9 cellular contexts compared by ENCODE assay signal in genomic region chrX:107712231-107713204, GRCh38.
DNase-seq lines count a peak whose midpoint lies in the region; ATAC-seq and TF ChIP-seq lines count a peak whose summit lies in the region.
"Had no signal": no experiment of that assay in that cellular context is flagged by ENCODE, and none has a peak within 500 bp of the region (broad histone marks: within the 10 kb centered on the region; RNA-seq: fewer than 3 reads in every experiment).

No MANE protein-coding gene starts in this region.

- peaks cover 0 to 29% of the 10 kb centered on the region in 2 experiments; a peak in 1 of 3 replicates for H3K36me3 ChIP-seq in HEK293 (ENCODE audit: control insufficient read depth in 2 of 2, insufficient read depth in 1 of 2, low read length in 2 of 2)

- CTCF ChIA-PET in HEK293 (lab: Yijun Ruan, JAX), result interaction anchor here (0.5 to 13.0 kb wide), 5 partner anchors 12 to 174 kb away, joined by 3 to 161 read pairs (median 3); no protein-coding TSS in a partner anchor

- intact Hi-C loops in Right ventricle myocardium superior (cut with DNase I), result loop anchor here (5.0 kb wide), 1 partner anchor 35 kb away; no protein-coding TSS in a partner anchor

- no peak for ATAC-seq in activated naive CD4-positive, alpha-beta T cell treated with anti-CD3 and anti-CD28 coated beads, Interleukin-2, amount 50 U/mL, for 72 hours
- peak; percentile 3 for ATAC-seq in Right ventricle myocardium superior (ENCODE audit: poor library complexity)

- no peak for TF ChIP-seq CTCF in HEK293 (tag by site-specific recombination; IDR thresholded peaks at IDR 0.05)

- peaks cover 12% of the 10 kb centered on the region for H3K4me1 ChIP-seq in HEK293 (ENCODE audit: control insufficient read depth, insufficient read depth, low read length)

- POLR2A ChIA-PET in HEK293 (lab: Yijun Ruan, JAX), result interaction anchor here (1.0 to 3.0 kb wide), 5 partner anchors 14 to 84 kb away, joined by 3 to 13 read pairs (median 3); partner anchors contain the start of gene PRPS1

- peak overlapping the region; percentile 24; the same call in 1 of the 2 replicates for H3K27ac ChIP-seq in HEK293 (ENCODE audit: extremely low read depth, low read depth, low read length)
- H3K27ac ChIP-seq in skin epidermis, result peak overlapping the region in 17 of 21 experiments; percentile 23 to 91 (median 77)

- peaks cover 11% of the 10 kb centered on the region in 2 donors for H3K36me3 Mint-ChIP-seq in activated naive CD4-positive, alpha-beta T cell treated with anti-CD3 and anti-CD28 coated beads, Interleukin-2, amount 50 U/mL, for 72 hours

- H3K4me3 ChIP-seq in HEK293 (ENCODE audit: low read depth, low read length) (no peak overlapping the region), skin epidermis (no peak overlapping the region)

- DNase-seq in activated naive CD4-positive, alpha-beta T cell treated with anti-CD3 and anti-CD28 coated beads, Interleukin-2, amount 50 U/mL, for 72 hours (ENCODE audit: low spot score in 2 of 2), result no peak
- no peak for DNase-seq in Right ventricle myocardium superior
- DNase-seq in NCI-H2029 treated with DMSO at 0.1 percent for 48 hours (lab: John Stamatoyannopoulos, UW), result no peak
- DNase-seq in UCSD-AML1 (lab: John Stamatoyannopoulos, UW; ENCODE audit: unreplicated experiment), result no peak
- no peak for DNase-seq in COLO668 (lab: John Stamatoyannopoulos, UW; ENCODE audit: unreplicated experiment)
- DNase-seq in MV-4-11 (lab: John Stamatoyannopoulos, UW), result no peak
- DNase-seq: activated effector memory CD4-positive, alpha-beta T cell treated with Interleukin-2 at 50 U/mL for 16 hours had no signal

- H3K27ac Mint-ChIP-seq in activated naive CD4-positive, alpha-beta T cell treated with anti-CD3 and anti-CD28 coated beads, Interleukin-2, amount 50 U/mL, for 72 hours, result peak overlapping the region; percentile 95 to 98

- no peaks in the 10 kb centered on the region for H3K9me3 Mint-ChIP-seq in activated naive CD4-positive, alpha-beta T cell treated with anti-CD3 and anti-CD28 coated beads, Interleukin-2, amount 50 U/mL, for 72 hours

- no peaks in the 10 kb centered on the region for H3K9me3 ChIP-seq in HEK293 (ENCODE audit: control insufficient read depth, insufficient read depth, low read depth, low read length)

TF ChIP-seq in HEK293, 187 proteins besides CTCF, POLR2A, EP300 and RAD21 (continues in another document):
- peak; percentile 94 for TF ChIP-seq PRDM10 (tag by site-specific recombination; IDR thresholded peaks at IDR 0.05)
- TF ChIP-seq ZBTB10 (tag by site-specific recombination; IDR thresholded peaks at IDR 0.05), result no peak
- no peak for TF ChIP-seq PRDM1 (tag by site-specific recombination; IDR thresholded peaks at IDR 0.05)
- peak; percentile 16; the same call in 1 of the 2 replicates for TF ChIP-seq GLIS2 (tag by site-specific recombination; IDR thresholded peaks at IDR 0.05)
- peak; percentile 20; the same call in 1 of the 2 replicates for TF ChIP-seq ZNF600 (tag by site-specific recombination; IDR thresholded peaks at IDR 0.05)
- peak; percentile 66 for TF ChIP-seq ZNF596 (tag by site-specific recombination; IDR thresholded peaks at IDR 0.05)
- 0 out of 2 replicates have a peak, but pooled peaks have one; percentile 9 for TF ChIP-seq ZNF580 (tag by site-specific recombination; IDR thresholded peaks at IDR 0.05)
- TF ChIP-seq ZNF510 (tag by site-specific recombination; IDR thresholded peaks at IDR 0.05; ENCODE audit: insufficient replicate concordance), result peak; percentile 41
- 0 out of 2 replicates have a peak, but pooled peaks have one; percentile 20 for TF ChIP-seq SP7 (tag by site-specific recombination; IDR thresholded peaks at IDR 0.05)
- TF ChIP-seq ZNF138 (tag by site-specific recombination; IDR thresholded peaks at IDR 0.05; ENCODE audit: borderline replicate concordance), result no peak
- no peak for TF ChIP-seq ZNF169 (tag by site-specific recombination; IDR thresholded peaks at IDR 0.05)
- TF ChIP-seq TRIM28 (IDR thresholded peaks at IDR 0.05; ENCODE audit: borderline replicate concordance, low read length), result peak; percentile 67; the same call in 1 of the 2 replicates
- TF ChIP-seq ZBTB6 (tag by site-specific recombination; IDR thresholded peaks at IDR 0.05), result peak; percentile 76; the same call in 1 of the 2 replicates
- peak; percentile 34 for TF ChIP-seq IKZF3 (tag by site-specific recombination; IDR thresholded peaks at IDR 0.05)
- peak; percentile 26; the same call in 1 of the 2 replicates for TF ChIP-seq ZNF629 (tag by site-specific recombination; IDR thresholded peaks at IDR 0.05)
- TF ChIP-seq ZBTB48 (tag by site-specific recombination; IDR thresholded peaks at IDR 0.05), result peak; percentile 64
- TF ChIP-seq WT1 (tag by site-specific recombination; IDR thresholded peaks at IDR 0.05), result peak; percentile 71
- TF ChIP-seq ZNF121 (tag by site-specific recombination; IDR thresholded peaks at IDR 0.05), result peak; percentile 52; the same call in 1 of the 2 replicates
- no peak for TF ChIP-seq ZNF837 (tag by site-specific recombination; IDR thresholded peaks at IDR 0.05)
- TF ChIP-seq ZNF610 (tag by site-specific recombination; IDR thresholded peaks at IDR 0.05; ENCODE audit: borderline replicate concordance), result 0 out of 2 replicates have a peak, but pooled peaks have one; percentile 15
- TF ChIP-seq ZNF654 (tag by site-specific recombination; IDR thresholded peaks at IDR 0.05; ENCODE audit: low read depth), result 0 out of 2 replicates have a peak, but pooled peaks have one; percentile 3
